ENCODE assay signal across 1 cellular context in the genomic region with DNA sequence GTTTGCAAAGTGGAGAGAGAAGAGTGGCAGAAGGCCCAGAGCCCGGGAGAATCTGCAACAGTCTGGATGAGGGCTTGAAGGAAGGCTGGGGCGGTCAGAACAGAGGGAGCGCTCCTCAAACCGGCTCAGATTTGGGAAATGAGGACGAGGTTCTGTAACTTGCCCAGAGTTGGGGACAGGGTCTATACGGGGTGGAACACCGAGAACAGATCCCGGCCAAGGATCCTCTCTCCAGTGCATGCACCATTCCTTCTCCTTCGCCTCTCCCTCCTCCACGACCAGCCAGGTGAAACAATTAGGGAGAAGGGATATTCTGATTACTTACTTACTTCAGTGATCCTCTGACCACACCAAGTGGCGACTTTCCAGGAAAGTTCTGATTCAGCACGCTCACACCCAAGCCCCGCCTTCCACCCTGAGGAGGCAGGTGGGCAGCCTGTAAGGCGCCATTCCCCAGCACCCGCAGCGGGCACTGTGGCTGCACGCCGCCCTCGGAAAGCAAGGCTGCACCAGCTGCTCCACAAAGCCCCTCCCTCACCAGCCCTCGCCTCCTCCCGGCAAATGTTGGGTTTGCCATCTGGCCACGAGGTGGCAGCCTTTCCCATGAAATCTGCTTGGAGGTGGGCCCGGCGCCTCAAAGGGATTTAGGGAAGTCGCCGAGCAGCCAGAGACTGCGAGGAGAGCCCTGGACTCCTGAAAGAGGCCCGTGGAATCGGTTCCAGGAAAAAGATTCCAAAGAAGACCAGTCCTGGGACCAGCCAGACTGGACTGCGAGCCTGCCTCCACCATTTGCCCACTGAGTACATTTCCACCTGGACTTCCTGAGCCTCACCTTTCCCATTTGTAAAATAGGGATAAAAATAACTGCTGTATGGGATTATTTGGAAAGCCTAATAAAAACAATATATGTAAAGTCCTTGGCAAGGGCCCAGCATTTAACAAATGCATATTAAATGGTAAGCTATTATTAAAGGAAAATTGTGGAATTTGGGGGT.
TF ChIP-seq lines count a peak whose summit lies in the region.

No MANE protein-coding gene starts in this region.

TF ChIP-seq in K562, 482 proteins besides CTCF, POLR2A, EP300 and RAD21 (continued from another document):
- TF ChIP-seq, protein P1, sequence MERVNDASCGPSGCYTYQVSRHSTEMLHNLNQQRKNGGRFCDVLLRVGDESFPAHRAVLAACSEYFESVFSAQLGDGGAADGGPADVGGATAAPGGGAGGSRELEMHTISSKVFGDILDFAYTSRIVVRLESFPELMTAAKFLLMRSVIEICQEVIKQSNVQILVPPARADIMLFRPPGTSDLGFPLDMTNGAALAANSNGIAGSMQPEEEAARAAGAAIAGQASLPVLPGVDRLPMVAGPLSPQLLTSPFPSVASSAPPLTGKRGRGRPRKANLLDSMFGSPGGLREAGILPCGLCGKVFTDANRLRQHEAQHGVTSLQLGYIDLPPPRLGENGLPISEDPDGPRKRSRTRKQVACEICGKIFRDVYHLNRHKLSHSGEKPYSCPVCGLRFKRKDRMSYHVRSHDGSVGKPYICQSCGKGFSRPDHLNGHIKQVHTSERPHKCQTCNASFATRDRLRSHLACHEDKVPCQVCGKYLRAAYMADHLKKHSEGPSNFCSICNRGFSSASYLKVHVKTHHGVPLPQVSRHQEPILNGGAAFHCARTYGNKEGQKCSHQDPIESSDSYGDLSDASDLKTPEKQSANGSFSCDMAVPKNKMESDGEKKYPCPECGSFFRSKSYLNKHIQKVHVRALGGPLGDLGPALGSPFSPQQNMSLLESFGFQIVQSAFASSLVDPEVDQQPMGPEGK (CRISPR knock-in tag; IDR thresholded peaks at IDR 0.05; ENCODE audit: borderline replicate concordance) = no peak
- TF ChIP-seq KDM1A (IDR thresholded peaks at IDR 0.05) (no peak), ZNF395 (CRISPR knock-in tag; IDR thresholded peaks at IDR 0.05) (no peak)
